In the genomic region with DNA sequence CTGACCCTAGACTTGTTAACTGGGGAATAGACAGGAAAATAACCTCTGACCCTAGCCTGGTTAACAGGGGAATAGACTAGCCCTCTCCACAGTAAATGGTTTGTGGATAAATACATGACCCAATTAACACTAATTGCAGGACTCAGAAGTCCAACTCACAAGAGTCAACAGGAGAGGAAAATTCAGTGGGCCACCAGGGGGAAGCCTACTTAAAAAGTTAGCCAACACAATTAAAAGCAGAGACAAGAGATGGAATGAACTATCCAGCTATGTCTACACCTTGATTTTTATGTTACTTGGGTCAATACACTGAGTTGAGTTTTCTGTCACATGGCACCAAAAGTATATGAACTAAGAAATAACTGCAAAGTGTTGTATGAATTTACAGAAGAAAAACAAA, we compare ENCODE assay signal across 8 cellular contexts.
DNase-seq lines count a peak whose midpoint lies in the region; ATAC-seq and TF ChIP-seq lines count a peak whose summit lies in the region.

No MANE protein-coding gene starts in this region.

- no peaks in the 10 kb centered on the region for H3K27me3 ChIP-seq in NT2/D1 (ENCODE audit: insufficient read depth, insufficient read length)

- H3K9ac ChIP-seq in NT2/D1 (ENCODE audit: insufficient read length, low read depth): no peak overlapping the region

- H3K9me3 Mint-ChIP-seq in CD14-positive monocyte: peaks cover 0 to 4% (median 0%) of the 10 kb centered on the region in 7 donors
- no peaks in the 10 kb centered on the region for H3K9me3 Mint-ChIP-seq in immature natural killer cell

- intact Hi-C loops in CD14-positive monocyte (cut with micrococcal nuclease): loop anchor here (2.0 to 10.0 kb wide), 2 partner anchors 157 to 159 kb away; partner anchors contain the start of gene SLC39A10 (in 2 of the 2)

- TF ChIP-seq CTCF in CD14-positive monocyte (IDR thresholded peaks at IDR 0.05): peak; percentile 65

- DNase-seq in CD14-positive monocyte (ENCODE audit: low spot score) (no peak), NT2/D1 (ENCODE audit: low read depth, low spot score) (peak; percentile 8), immature natural killer cell (peak; percentile 52 to 64 (median 61))
- DNase-seq in activated naive CD4-positive, alpha-beta T cell treated with Interleukin-2 at 50 U/mL for 16 hours: peak; percentile 59
- peak; percentile 21 to 57 for DNase-seq in stimulated activated CD8-positive, alpha-beta memory T cell treated with anti-CD3 and anti-CD28 coated beads, Interleukin-15, amount 100 ng/mL, for 4 hours (ENCODE audit: low read depth in 2 of 2)

- H3K36me3 Mint-ChIP-seq in CD14-positive monocyte (no peaks in the 10 kb centered on the region), immature natural killer cell (no peaks in the 10 kb centered on the region)

- H3K4me3 ChIP-seq in NT2/D1 (ENCODE audit: insufficient read length, low read depth): no peak overlapping the region

- H3K27me3 Mint-ChIP-seq in CD14-positive monocyte (ENCODE audit: low read depth in 3 of 3): peaks cover 0 to 2% (median 0%) of the 10 kb centered on the region in 3 donors
- H3K27me3 Mint-ChIP-seq in immature natural killer cell (ENCODE audit: low read depth in 3 of 3): peaks cover 0 to 3% (median 1%) of the 10 kb centered on the region in 3 donors

- no peak overlapping the region for H3K4me3 Mint-ChIP-seq in CD14-positive monocyte
- no peak overlapping the region for H3K4me3 Mint-ChIP-seq in immature natural killer cell

- 0 out of 2 replicates have a peak, but pooled peaks cover 4% of the 10 kb centered on the region for H3K9me3 ChIP-seq in NT2/D1 (ENCODE audit: insufficient read depth, low read length)

- no peaks in the 10 kb centered on the region for H3K4me1 ChIP-seq in NT2/D1 (ENCODE audit: insufficient read depth, insufficient read length)

- H3K4me1 Mint-ChIP-seq in CD14-positive monocyte: no peaks in the 10 kb centered on the region
- peaks cover 10 to 23% of the 10 kb centered on the region in 2 donors for H3K4me1 Mint-ChIP-seq in immature natural killer cell

- no peaks in the 10 kb centered on the region for H3K36me3 ChIP-seq in NT2/D1 (ENCODE audit: insufficient read depth, insufficient read length, low read length)

- no peak overlapping the region for H3K27ac Mint-ChIP-seq in CD14-positive monocyte
- peak overlapping the region in 1 of 6 donors; percentile 18 for H3K27ac Mint-ChIP-seq in immature natural killer cell

- ATAC-seq in GM19397 (IDR thresholded peaks at IDR 0.05; ENCODE audit: unreplicated experiment) (peak; percentile 58), HG03521 (IDR thresholded peaks at IDR 0.05; ENCODE audit: unreplicated experiment) (no peak), HG03135 (IDR thresholded peaks at IDR 0.05; ENCODE audit: unreplicated experiment) (no peak)
